ENCODE assay signal across 1 cellular context in the genomic region with DNA sequence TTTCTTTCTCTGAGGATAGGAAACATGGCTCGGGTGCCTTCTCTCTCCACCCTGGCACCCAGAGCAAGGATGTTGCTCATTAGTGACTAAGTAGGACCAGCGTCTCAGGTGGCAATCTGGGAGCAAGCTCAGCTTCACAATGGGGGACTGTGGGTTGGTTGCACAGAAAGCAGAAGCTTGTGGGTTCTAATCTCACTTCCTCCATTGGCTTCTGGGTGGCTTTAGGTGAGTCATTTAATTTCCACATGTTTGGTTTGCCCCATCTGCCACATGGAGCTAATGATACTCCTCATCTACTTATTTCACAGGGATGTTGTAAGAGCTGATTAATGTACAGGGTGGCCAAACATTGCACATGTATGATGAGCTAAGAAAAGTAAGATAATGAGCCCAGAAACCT.
TF ChIP-seq lines count a peak whose summit lies in the region.

No MANE protein-coding gene starts in this region.

TF ChIP-seq in K562, 482 proteins besides CTCF, POLR2A, EP300 and RAD21 (continued from another document and continues in another):
- TF ChIP-seq, protein P1, sequence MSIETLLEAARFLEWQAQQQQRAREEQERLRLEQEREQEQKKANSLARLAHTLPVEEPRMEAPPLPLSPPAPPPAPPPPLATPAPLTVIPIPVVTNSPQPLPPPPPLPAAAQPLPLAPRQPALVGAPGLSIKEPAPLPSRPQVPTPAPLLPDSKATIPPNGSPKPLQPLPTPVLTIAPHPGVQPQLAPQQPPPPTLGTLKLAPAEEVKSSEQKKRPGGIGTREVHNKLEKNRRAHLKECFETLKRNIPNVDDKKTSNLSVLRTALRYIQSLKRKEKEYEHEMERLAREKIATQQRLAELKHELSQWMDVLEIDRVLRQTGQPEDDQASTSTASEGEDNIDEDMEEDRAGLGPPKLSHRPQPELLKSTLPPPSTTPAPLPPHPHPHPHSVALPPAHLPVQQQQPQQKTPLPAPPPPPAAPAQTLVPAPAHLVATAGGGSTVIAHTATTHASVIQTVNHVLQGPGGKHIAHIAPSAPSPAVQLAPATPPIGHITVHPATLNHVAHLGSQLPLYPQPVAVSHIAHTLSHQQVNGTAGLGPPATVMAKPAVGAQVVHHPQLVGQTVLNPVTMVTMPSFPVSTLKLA (conservative IDR thresholded peaks at IDR 0.05) = peak; percentile 46 to 68; a peak in 3 of 4 replicates
- TF ChIP-seq ZBTB8A (IDR thresholded peaks at IDR 0.05; ENCODE audit: partially characterized antibody) (no peak), ZMIZ1 (IDR thresholded peaks at IDR 0.05; ENCODE audit: low read depth in 2 of 2, low read length in 2 of 2) (peak in 1 of 2 experiments; percentile 62; a peak in 2 of 4 replicates), MTA2 (IDR thresholded peaks at IDR 0.05; ENCODE audit: low read depth) (peak; percentile 55; the same call in 1 of the 2 replicates), TRIM24 (IDR thresholded peaks at IDR 0.05) (peak; percentile 86 to 87), ZKSCAN8 (CRISPR knock-in tag; IDR thresholded peaks at IDR 0.05) (peak; percentile 85; the same call in 1 of the 2 replicates), MAX (CRISPR knock-in tag; IDR thresholded peaks at IDR 0.05) (peak; percentile 86), ZNF609 (CRISPR knock-in tag; IDR thresholded peaks at IDR 0.05; ENCODE audit: borderline replicate concordance) (no peak), PRDM10 (IDR thresholded peaks at IDR 0.05; ENCODE audit: partially characterized antibody) (peak; percentile 75), FOXP1 (CRISPR knock-in tag; IDR thresholded peaks at IDR 0.05) (0 out of 2 replicates have a peak, but pooled peaks have one; percentile 33), CEBPG (CRISPR knock-in tag; IDR thresholded peaks at IDR 0.05) (no peak; the same call in none of the 2 replicates), CEBPG (tag; conservative IDR thresholded peaks at IDR 0.05 in 1 of 2, IDR thresholded peaks at IDR 0.05 in 1 of 2) (peak; percentile 62 to 90; a peak in 3 of 4 replicates), MXI1 (IDR thresholded peaks at IDR 0.05; ENCODE audit: low read depth, low read length) (0 out of 2 replicates have a peak, but pooled peaks have one; percentile 10), RREB1 (CRISPR knock-in tag; IDR thresholded peaks at IDR 0.05) (no peak), TCF7 (IDR thresholded peaks at IDR 0.05; ENCODE audit: borderline replicate concordance) (no peak), CCNT2 (IDR thresholded peaks at IDR 0.05; ENCODE audit: borderline replicate concordance, extremely low read depth, insufficient read length, low read depth, low read length) (peak; percentile 69), MTA1 (IDR thresholded peaks at IDR 0.05; ENCODE audit: borderline replicate concordance) (0 out of 2 replicates have a peak, but pooled peaks have one; percentile 30), CEBPB (tag; IDR thresholded peaks at IDR 0.05) (peak; percentile 91), CHCHD3 (CRISPR knock-in tag; IDR thresholded peaks at IDR 0.05) (no peak), JUN (IDR thresholded peaks at IDR 0.05; ENCODE audit: borderline replicate concordance, low read depth, low read length) (peak; percentile 82), JUN (CRISPR knock-in tag; IDR thresholded peaks at IDR 0.05; ENCODE audit: borderline replicate concordance) (peak; percentile 78; the same call in 1 of the 2 replicates), EP400 (IDR thresholded peaks at IDR 0.05) (peak; percentile 50), RCOR1 (IDR thresholded peaks at IDR 0.05; ENCODE audit: borderline replicate concordance in 1 of 2, low read depth in 2 of 2, low read length in 2 of 2) (peak in 1 of 2 experiments; percentile 85; a peak in 2 of 4 replicates), ZNF232 (CRISPR knock-in tag; IDR thresholded peaks at IDR 0.05) (no peak)
- TF ChIP-seq, protein P2, sequence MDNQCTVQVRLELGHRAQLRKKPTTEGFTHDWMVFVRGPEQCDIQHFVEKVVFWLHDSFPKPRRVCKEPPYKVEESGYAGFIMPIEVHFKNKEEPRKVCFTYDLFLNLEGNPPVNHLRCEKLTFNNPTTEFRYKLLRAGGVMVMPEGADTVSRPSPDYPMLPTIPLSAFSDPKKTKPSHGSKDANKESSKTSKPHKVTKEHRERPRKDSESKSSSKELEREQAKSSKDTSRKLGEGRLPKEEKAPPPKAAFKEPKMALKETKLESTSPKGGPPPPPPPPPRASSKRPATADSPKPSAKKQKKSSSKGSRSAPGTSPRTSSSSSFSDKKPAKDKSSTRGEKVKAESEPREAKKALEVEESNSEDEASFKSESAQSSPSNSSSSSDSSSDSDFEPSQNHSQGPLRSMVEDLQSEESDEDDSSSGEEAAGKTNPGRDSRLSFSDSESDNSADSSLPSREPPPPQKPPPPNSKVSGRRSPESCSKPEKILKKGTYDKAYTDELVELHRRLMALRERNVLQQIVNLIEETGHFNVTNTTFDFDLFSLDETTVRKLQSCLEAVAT (IDR thresholded peaks at IDR 0.05) = 0 out of 4 replicates have a peak, but pooled peaks of 1 of the 2 experiments have one; percentile 36
- TF ChIP-seq, protein P3, sequence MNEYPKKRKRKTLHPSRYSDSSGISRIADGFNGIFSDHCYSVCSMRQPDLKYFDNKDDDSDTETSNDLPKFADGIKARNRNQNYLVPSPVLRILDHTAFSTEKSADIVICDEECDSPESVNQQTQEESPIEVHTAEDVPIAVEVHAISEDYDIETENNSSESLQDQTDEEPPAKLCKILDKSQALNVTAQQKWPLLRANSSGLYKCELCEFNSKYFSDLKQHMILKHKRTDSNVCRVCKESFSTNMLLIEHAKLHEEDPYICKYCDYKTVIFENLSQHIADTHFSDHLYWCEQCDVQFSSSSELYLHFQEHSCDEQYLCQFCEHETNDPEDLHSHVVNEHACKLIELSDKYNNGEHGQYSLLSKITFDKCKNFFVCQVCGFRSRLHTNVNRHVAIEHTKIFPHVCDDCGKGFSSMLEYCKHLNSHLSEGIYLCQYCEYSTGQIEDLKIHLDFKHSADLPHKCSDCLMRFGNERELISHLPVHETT (CRISPR knock-in tag; conservative IDR thresholded peaks at IDR 0.05 in 1 of 2, IDR thresholded peaks at IDR 0.05 in 1 of 2) = 0 out of 4 replicates have a peak, but pooled peaks of 1 of the 2 experiments have one; percentile 35
